In genomic region chr6:11890849-11891248, GRCh38 we compare ENCODE assay signal across 24 cellular contexts.
DNase-seq lines count a peak whose midpoint lies in the region; ATAC-seq and TF ChIP-seq lines count a peak whose summit lies in the region.
"Had no signal": no experiment of that assay in that cellular context is flagged by ENCODE, and none has a peak within 500 bp of the region (broad histone marks: within the 10 kb centered on the region; RNA-seq: fewer than 3 reads in every experiment).

No MANE protein-coding gene starts in this region.

- no peaks in the 10 kb centered on the region for H3K9me3 ChIP-seq in colonic mucosa
- H3K9me3 ChIP-seq: A549; BLaER1 treated with 17β-estradiol and CSF1 and Interleukin-3, amounts not matched to agents 10 nM and 100 nM; MG63 had no signal

- no peak for ATAC-seq in GM19023 (IDR thresholded peaks at IDR 0.05; ENCODE audit: unreplicated experiment)
- ATAC-seq: A549 had no signal

- H3K36me3 ChIP-seq in brain microvascular endothelial cell (replicated peaks), result no peaks in the 10 kb centered on the region
- no peaks in the 10 kb centered on the region for H3K36me3 ChIP-seq in colonic mucosa
- H3K36me3 ChIP-seq: BLaER1 treated with 17β-estradiol and CSF1 and Interleukin-3, amounts not matched to agents 10 nM and 100 nM; MG63 had no signal

- no peak overlapping the region for H3K4me3 ChIP-seq in brain microvascular endothelial cell (ENCODE audit: low read depth, low read length)
- H3K4me3 ChIP-seq in foreskin fibroblast (ENCODE audit: low read depth in 1 of 2, low read length in 2 of 2), result no peak overlapping the region
- no peak overlapping the region for H3K4me3 ChIP-seq in colonic mucosa
- H3K4me3 ChIP-seq: A549; BLaER1 treated with 17β-estradiol and CSF1 and Interleukin-3, amounts not matched to agents 10 nM and 100 nM; MG63; PC-9 had no signal

- intact Hi-C loops in colonic mucosa (cut with DNase I), result no loop called here

- no peaks in the 10 kb centered on the region for H3K27me3 ChIP-seq in brain microvascular endothelial cell (replicated peaks)
- H3K27me3 ChIP-seq in colonic mucosa, result no peaks in the 10 kb centered on the region
- H3K27me3 ChIP-seq: BLaER1 treated with 17β-estradiol and CSF1 and Interleukin-3, amounts not matched to agents 10 nM and 100 nM; MG63 had no signal

- H3K4me1 ChIP-seq in colonic mucosa, result no peaks in the 10 kb centered on the region
- H3K4me1 ChIP-seq: A549; BLaER1 treated with 17β-estradiol and CSF1 and Interleukin-3, amounts not matched to agents 10 nM and 100 nM had no signal

- no peak overlapping the region for H3K27ac ChIP-seq in brain microvascular endothelial cell
- no peak overlapping the region for H3K27ac ChIP-seq in colonic mucosa
- H3K27ac ChIP-seq: A549; BLaER1 treated with 17β-estradiol and CSF1 and Interleukin-3, amounts not matched to agents 10 nM and 100 nM; PC-9 had no signal

- no peak overlapping the region for H3K9ac ChIP-seq in colonic mucosa (ENCODE audit: low read depth in 2 of 2, low read length in 2 of 2)
- H3K9ac ChIP-seq: BLaER1 treated with 17β-estradiol and CSF1 and Interleukin-3, amounts not matched to agents 10 nM and 100 nM had no signal

- in situ Hi-C loops in brain microvascular endothelial cell (cut with HindIII; ENCODE audit: low pct_ligation_motif_present, low sequenced_read_pairs), result no loop called here

- DNase-seq in ELR (ENCODE audit: low read depth) (peak; percentile 13), LHCN-M2 (ENCODE audit: low read depth) (peak; percentile 35), brain microvascular endothelial cell (peak; percentile 20), foreskin fibroblast (peak; percentile 18 to 28), NCI-H1105 (lab: John Stamatoyannopoulos, UW) (no peak), colonic mucosa (no peak), NCI-H2171 treated with DMSO at 0.1 percent for 48 hours (lab: John Stamatoyannopoulos, UW) (no peak)
- DNase-seq: AML-193; CD4-positive, alpha-beta T cell; DMS79; Kasumi-1; MG63; NCI-H2029; NCI-H446 treated with DMSO at 0.1 percent for 48 hours; NCI-H526; NCI-H82; NK-92 treated with Interleukin-12 subunit alpha and Interleukin-12 subunit beta, amount 100 ng/mL, for 24 hours; PC-9; Right ventricle myocardium superior; RPMI8226; SW 1271 had no signal

- TF ChIP-seq CTCF in brain microvascular endothelial cell (IDR thresholded peaks at IDR 0.05; ENCODE audit: low read depth, low read length, missing control alignments), result no peak
- no peak for TF ChIP-seq CTCF in foreskin fibroblast (IDR thresholded peaks at IDR 0.05; ENCODE audit: low read depth, low read length)
- no peak for TF ChIP-seq CTCF in colonic mucosa (IDR thresholded peaks at IDR 0.05)

Comparison
In these comparisons a context has a peak if more than half of its experiments do, and no peak if none do; other contexts are left out.
1. DNase-seq: peak in ELR (single experiment), LHCN-M2 (single experiment), brain microvascular endothelial cell (single experiment) and foreskin fibroblast (2 of 2); none in NCI-H1105 (single experiment), colonic mucosa (single experiment) and NCI-H2171 treated with DMSO at 0.1 percent for 48 hours (single experiment).